Comparison of ENCODE assay signal across 1 cellular context in genomic region chr17:57990037-57990436, GRCh38.
TF ChIP-seq lines count a peak whose summit lies in the region.

No MANE protein-coding gene starts in this region.

TF ChIP-seq in GM23338, 12 proteins besides CTCF, POLR2A, EP300 and RAD21:
- TF ChIP-seq ZNF462 (CRISPR knock-in tag; IDR thresholded peaks at IDR 0.05): no peak
- TF ChIP-seq ZNF331 (CRISPR knock-in tag; IDR thresholded peaks at IDR 0.05; ENCODE audit: low read depth): no peak
- no peak for TF ChIP-seq JUNB (IDR thresholded peaks at IDR 0.05; ENCODE audit: unreplicated experiment)
- no peak for TF ChIP-seq ETS1 (IDR thresholded peaks at IDR 0.05)
- no peak for TF ChIP-seq EZH2phosphoT487 (IDR thresholded peaks at IDR 0.05; ENCODE audit: unreplicated experiment)
- TF ChIP-seq NANOG (IDR thresholded peaks at IDR 0.05; ENCODE audit: borderline replicate concordance): no peak
- TF ChIP-seq STAT1 (IDR thresholded peaks at IDR 0.05; ENCODE audit: unreplicated experiment): no peak
- no peak for TF ChIP-seq CREB1 (CRISPR knock-in tag; IDR thresholded peaks at IDR 0.05; ENCODE audit: low read depth)
- TF ChIP-seq POLR2AphosphoS5 (IDR thresholded peaks at IDR 0.05; ENCODE audit: low read depth): no peak
- TF ChIP-seq ZNF114 (CRISPR knock-in tag; IDR thresholded peaks at IDR 0.05): no peak
- no peak for TF ChIP-seq EZH2 (IDR thresholded peaks at IDR 0.05; ENCODE audit: low read depth, unreplicated experiment)
- no peak for TF ChIP-seq REST (IDR thresholded peaks at IDR 0.05; ENCODE audit: unreplicated experiment)
